1 cellular context compared by ENCODE assay signal in genomic region chr4:17667653-17668201, GRCh38.
TF ChIP-seq lines count a peak whose summit lies in the region.

No MANE protein-coding gene starts in this region.

TF ChIP-seq in K562, 482 proteins besides CTCF, POLR2A, EP300 and RAD21 (continued from another document):
- no peak for TF ChIP-seq ZNF518B (CRISPR knock-in tag; IDR thresholded peaks at IDR 0.05)
- no peak for TF ChIP-seq CREBBP (IDR thresholded peaks at IDR 0.05; ENCODE audit: low read depth, low read length)
- no peak for TF ChIP-seq TARDBP (IDR thresholded peaks at IDR 0.05)
